ENCODE assay signal across 8 cellular contexts in the genomic region with DNA sequence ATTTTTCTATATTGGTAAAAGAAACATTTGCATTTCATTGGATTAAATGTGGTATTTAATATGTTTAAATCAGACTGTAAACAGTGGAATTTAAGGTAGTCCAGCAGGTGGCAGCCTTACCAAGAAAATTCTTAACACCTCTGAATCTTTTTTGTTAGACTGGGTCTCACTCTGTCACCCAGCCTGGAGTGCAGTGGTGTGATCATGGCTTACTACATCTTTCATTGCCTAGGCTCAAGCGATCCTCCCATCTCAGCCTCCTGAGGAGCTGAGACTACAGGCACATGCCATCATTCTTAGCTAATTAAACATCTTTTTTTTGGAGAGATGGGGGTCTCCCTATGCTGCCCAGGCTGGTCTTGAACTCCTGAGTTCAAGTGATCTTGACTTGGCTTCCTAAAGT.
DNase-seq lines count a peak whose midpoint lies in the region; ATAC-seq, FAIRE-seq and TF ChIP-seq lines count a peak whose summit lies in the region.

No MANE protein-coding gene starts in this region.

- no peak overlapping the region for H3K27ac ChIP-seq in prostate gland

- H3K9me3 ChIP-seq in BE2C = no peaks in the 10 kb centered on the region
- no peaks in the 10 kb centered on the region for H3K9me3 ChIP-seq in prostate gland

- POLR2A ChIA-PET in activated CD8-positive, alpha-beta T cell treated with anti-CD3 and anti-CD28 coated beads for 36 hours (lab: Charles Lee) = no interaction called here

- H3K4me1 ChIP-seq in BE2C (peaks cover 3% of the 10 kb centered on the region; the same call in 1 of the 2 replicates), prostate gland (replicated peaks) (no peaks in the 10 kb centered on the region)

- H3K27ac Mint-ChIP-seq in activated CD8-positive, alpha-beta T cell treated with anti-CD3 and anti-CD28 coated beads for 36 hours = no peak overlapping the region

- no peaks in the 10 kb centered on the region for H3K27me3 ChIP-seq in BE2C
- H3K27me3 ChIP-seq in prostate gland (replicated peaks; ENCODE audit: insufficient read depth) = no peaks in the 10 kb centered on the region

- no peak for TF ChIP-seq POLR2A in prostate gland (IDR thresholded peaks at IDR 0.05)

- no peaks in the 10 kb centered on the region for H3K27me3 Mint-ChIP-seq in activated CD8-positive, alpha-beta T cell treated with anti-CD3 and anti-CD28 coated beads for 36 hours

- TF ChIP-seq CTCF in BE2C (IDR thresholded peaks at IDR 0.05; ENCODE audit: low read depth, low read length) = peak; percentile 65
- peak; percentile 73 for TF ChIP-seq CTCF in activated CD8-positive, alpha-beta T cell treated with anti-CD3 and anti-CD28 coated beads for 36 hours (IDR thresholded peaks at IDR 0.05)
- peak; percentile 46 for TF ChIP-seq CTCF in fibroblast of villous mesenchyme (IDR thresholded peaks at IDR 0.05; ENCODE audit: insufficient read depth, low read depth, low read length)
- TF ChIP-seq CTCF in prostate gland (IDR thresholded peaks at IDR 0.05) = peak in 3 of 4 experiments; percentile 42 to 63 (median 54)

- WGBS in prostate gland = 42% methylated on average over 1 of the region's 1 CpG

- DNase-seq in BE2C (peak; percentile 64), GM19239 (ENCODE audit: insufficient read length, low spot score) (no peak), NCI-H526 treated with DMSO at 0.1 percent for 48 hours (lab: John Stamatoyannopoulos, UW) (peak; percentile 69), fibroblast of villous mesenchyme (ENCODE audit: low read depth) (peak; percentile 49), prostate gland (ENCODE audit: low spot score) (peak; percentile 9)
- peak; percentile 59 for DNase-seq in activated CD8-positive, alpha-beta T cell treated with anti-CD3 and anti-CD28 coated beads for 36 hours

- peaks cover 8% of the 10 kb centered on the region for H3K36me3 Mint-ChIP-seq in activated CD8-positive, alpha-beta T cell treated with anti-CD3 and anti-CD28 coated beads for 36 hours (ENCODE audit: low read depth)

- H3K36me3 ChIP-seq in BE2C (no peaks in the 10 kb centered on the region), prostate gland (no peaks in the 10 kb centered on the region)

- H3K4me1 Mint-ChIP-seq in activated CD8-positive, alpha-beta T cell treated with anti-CD3 and anti-CD28 coated beads for 36 hours (ENCODE audit: low read depth) = no peaks in the 10 kb centered on the region

- peak; percentile 62 for ATAC-seq in activated CD8-positive, alpha-beta T cell treated with anti-CD3 and anti-CD28 coated beads for 36 hours
- no peak for ATAC-seq in GM18519 (IDR thresholded peaks at IDR 0.05; ENCODE audit: low FRiP score, unreplicated experiment)
- ATAC-seq in HG03442 (IDR thresholded peaks at IDR 0.05; ENCODE audit: unreplicated experiment) = no peak

- H3K4me3 Mint-ChIP-seq in activated CD8-positive, alpha-beta T cell treated with anti-CD3 and anti-CD28 coated beads for 36 hours = no peak overlapping the region

- H3K4me3 ChIP-seq in BE2C (ENCODE audit: low read depth, low read length) (no peak overlapping the region), fibroblast of villous mesenchyme (ENCODE audit: low read depth, low read length) (no peak overlapping the region), prostate gland (no peak overlapping the region)

- intact Hi-C loops in activated CD8-positive, alpha-beta T cell treated with anti-CD3 and anti-CD28 coated beads for 36 hours (cut with micrococcal nuclease) = loop anchor here (5.0 kb wide), 1 partner anchor 484 kb away; no protein-coding TSS in a partner anchor
- intact Hi-C loops in prostate gland (cut with DNase I) = no loop called here

- H3K9me3 Mint-ChIP-seq in activated CD8-positive, alpha-beta T cell treated with anti-CD3 and anti-CD28 coated beads for 36 hours = no peaks in the 10 kb centered on the region

- FAIRE-seq in GM19239 (lab: Jason Lieb, UNC) = peak; percentile 64

- CTCF ChIA-PET in activated CD8-positive, alpha-beta T cell treated with anti-CD3 and anti-CD28 coated beads for 36 hours (lab: Charles Lee) = interaction anchor here (0.6 to 1.8 kb wide), 6 partner anchors 14 to 685 kb away, joined by 3 to 5 read pairs (median 4); no protein-coding TSS in a partner anchor
